In genomic region chr1:182842265-182842664, GRCh38 we compare ENCODE assay signal across 10 cellular contexts. TPM values are rescaled to one million over a fixed set of nuclear protein-coding genes. Genes with fewer than 3 reads are reported as not detected.
DNase-seq lines count a peak whose midpoint lies in the region; ATAC-seq, FAIRE-seq and TF ChIP-seq lines count a peak whose summit lies in the region.
"Had no signal": no experiment of that assay in that cellular context is flagged by ENCODE, and none has a peak within 500 bp of the region (broad histone marks: within the 10 kb centered on the region; RNA-seq: fewer than 3 reads in every experiment).

No MANE protein-coding gene starts in this region.

- H4K20me1 ChIP-seq in hepatocyte (ENCODE audit: insufficient read depth, poor library complexity, severe bottlenecking) = peaks cover 78% of the 10 kb centered on the region

- no peaks in the 10 kb centered on the region for H3K27me3 ChIP-seq in hepatocyte

- ATAC-seq in A549 = no peak
- ATAC-seq in activated B cell treated with CpG ODN at 0.5 μM for 24 hours (ENCODE audit: low read depth) = no peak
- ATAC-seq in GM21526 (IDR thresholded peaks at IDR 0.05; ENCODE audit: low FRiP score, unreplicated experiment) = no peak
- ATAC-seq: sciatic nerve had no signal

- no peak for TF ChIP-seq RAD21 in A549 (conservative IDR thresholded peaks at IDR 0.05 in 1 of 2, IDR thresholded peaks at IDR 0.05 in 1 of 2)

- no peaks in the 10 kb centered on the region for H3K9me2 ChIP-seq in hepatocyte (replicated peaks; ENCODE audit: insufficient read depth)

- H3K27ac ChIP-seq in A549 = no peak overlapping the region
- H3K27ac ChIP-seq in hepatocyte = peak overlapping the region; percentile 2

- no peak for TF ChIP-seq EP300 in A549 (IDR thresholded peaks at IDR 0.05)

- H3K9me3 ChIP-seq in A549 = no peaks in the 10 kb centered on the region
- no peaks in the 10 kb centered on the region for H3K9me3 ChIP-seq in hepatocyte (ENCODE audit: low read depth)

- intact Hi-C loops in activated B cell treated with CpG ODN at 0.5 μM for 24 hours (cut with micrococcal nuclease) = loop anchor here (5.0 kb wide), 1 partner anchor 35 kb away; no protein-coding TSS in a partner anchor

- DNase-seq in A549 (ENCODE audit: low read depth in 1 of 2, low spot score in 1 of 2) = no peak
- no peak for DNase-seq in activated B cell treated with CpG ODN at 0.5 μM for 24 hours
- no peak for DNase-seq in hepatocyte (ENCODE audit: low spot score)
- DNase-seq in NCI-H2107 (lab: John Stamatoyannopoulos, UW) = no peak
- DNase-seq in erythroblast (lab: John Stamatoyannopoulos, UW) = no peak
- DNase-seq in HT-29 (ENCODE audit: low spot score) = no peak
- DNase-seq: activated CD4-positive, CD25-positive, alpha-beta regulatory T cell treated with anti-CD3 and anti-CD28 coated beads, Interleukin-2, amount 50 U/mL, for 72 hours had no signal

- TF ChIP-seq POLR2A in A549 (IDR thresholded peaks at IDR 0.05; ENCODE audit: low read length) (no peak), erythroblast (IDR thresholded peaks at IDR 0.05; ENCODE audit: low read length) (no peak)

- no peaks in the 10 kb centered on the region for H3K27me3 Mint-ChIP-seq in activated B cell treated with CpG ODN at 0.5 μM for 24 hours

- H3K79me2 ChIP-seq in hepatocyte = peaks cover 77% of the 10 kb centered on the region

- H2AFZ ChIP-seq in hepatocyte = no peak overlapping the region

- TF ChIP-seq CTCF in A549 (IDR thresholded peaks at IDR 0.05) = no peak
- no peak for TF ChIP-seq CTCF in activated B cell treated with CpG ODN at 0.5 μM for 24 hours (IDR thresholded peaks at IDR 0.05)
- TF ChIP-seq CTCF in hepatocyte (IDR thresholded peaks at IDR 0.05; ENCODE audit: poor library complexity) = no peak

- H3K4me1 ChIP-seq in A549 (peaks cover 30% of the 10 kb centered on the region; the same call in 2 of the 3 replicates), hepatocyte (ENCODE audit: insufficient read depth) (peaks cover 17% of the 10 kb centered on the region)

- H3K36me3 ChIP-seq in hepatocyte (replicated peaks; ENCODE audit: insufficient read depth, low read depth) = no peaks in the 10 kb centered on the region

- POLR2A ChIA-PET in A549 (lab: Yijun Ruan, JAX) (no interaction called here), activated B cell treated with CpG ODN at 0.5 μM for 24 hours (lab: Charles Lee) (no interaction called here)

- peaks cover 51% of the 10 kb centered on the region for H3K4me1 Mint-ChIP-seq in activated B cell treated with CpG ODN at 0.5 μM for 24 hours

- H3K4me3 ChIP-seq in A549 = peak overlapping the region; percentile 85; the same call in 1 of the 3 replicates
- H3K4me3 ChIP-seq in GM08714 (ENCODE audit: low read length) = peak overlapping the region; percentile 76; the same call in 1 of the 2 replicates
- no peak overlapping the region for H3K4me3 ChIP-seq in hepatocyte

- peak overlapping the region; percentile 46 for H3K27ac Mint-ChIP-seq in activated B cell treated with CpG ODN at 0.5 μM for 24 hours

- 52% methylated on average over 4 of the region's 4 CpGs for WGBS in A549 (ENCODE audit: missing lambda C conversion rate)
- WGBS in hepatocyte (ENCODE audit: low lambda C conversion rate, missing lambda C conversion rate) = 44% methylated on average over 4 of the region's 4 CpGs

- CTCF ChIA-PET in A549 (lab: Yijun Ruan, JAX) (no interaction called here), activated B cell treated with CpG ODN at 0.5 μM for 24 hours (lab: Charles Lee) (no interaction called here)

- H3K4me2 ChIP-seq in A549 = peak overlapping the region; percentile 68
- peak overlapping the region; percentile 90 for H3K4me2 ChIP-seq in hepatocyte

- no peaks in the 10 kb centered on the region for H3K9me3 Mint-ChIP-seq in activated B cell treated with CpG ODN at 0.5 μM for 24 hours

- peaks cover 66% of the 10 kb centered on the region for H3K36me3 Mint-ChIP-seq in activated B cell treated with CpG ODN at 0.5 μM for 24 hours (ENCODE audit: low read depth)

- FAIRE-seq in A549 (lab: Jason Lieb, UNC) = no peak

- H3K4me3 Mint-ChIP-seq in activated B cell treated with CpG ODN at 0.5 μM for 24 hours = peak overlapping the region; percentile 28

TF ChIP-seq in A549, 52 proteins besides CTCF, POLR2A, EP300 and RAD21:
- no peak for TF ChIP-seq CEBPB (IDR thresholded peaks at IDR 0.05)
- no peak for TF ChIP-seq USF2 (IDR thresholded peaks at IDR 0.05)
- TF ChIP-seq RCOR1 (IDR thresholded peaks at IDR 0.05; ENCODE audit: low read depth, low read length) = no peak
- no peak for TF ChIP-seq HOXB13 (CRISPR knock-in tag; IDR thresholded peaks at IDR 0.05; ENCODE audit: low read depth)
- TF ChIP-seq NPAS2 (CRISPR knock-in tag; IDR thresholded peaks at IDR 0.05; ENCODE audit: borderline replicate concordance) = no peak
- no peak for TF ChIP-seq ELK1 (IDR thresholded peaks at IDR 0.05; ENCODE audit: low read depth, low read length)
- no peak for TF ChIP-seq KDM5A (IDR thresholded peaks at IDR 0.05)
- TF ChIP-seq ZFP36 (IDR thresholded peaks at IDR 0.05; ENCODE audit: borderline replicate concordance, partially characterized antibody) = no peak
- no peak for TF ChIP-seq PHF8 (IDR thresholded peaks at IDR 0.05; ENCODE audit: borderline replicate concordance, low read depth)
- no peak for TF ChIP-seq ESRRA (IDR thresholded peaks at IDR 0.05; ENCODE audit: borderline replicate concordance, low read length)
- TF ChIP-seq CHD4 (IDR thresholded peaks at IDR 0.05; ENCODE audit: borderline replicate concordance) = no peak
- TF ChIP-seq ATOH8 (CRISPR knock-in tag; IDR thresholded peaks at IDR 0.05; ENCODE audit: low read depth) = no peak
- no peak for TF ChIP-seq RNF2 (IDR thresholded peaks at IDR 0.05; ENCODE audit: borderline replicate concordance, low read depth)
- no peak for TF ChIP-seq BCL3 (IDR thresholded peaks at IDR 0.05)
- TF ChIP-seq TP53 (CRISPR knock-in tag; IDR thresholded peaks at IDR 0.05) = no peak
- TF ChIP-seq CBX8 (IDR thresholded peaks at IDR 0.05) = no peak

RNA-seq across cellular contexts. Expression of gene DHX9, which starts 3.1 kb away (rescaled TPM):
- polyA plus RNA-seq in A549 (2011; rRNA removed) (222 and 247 TPM in 2 replicates), A549 (2017; fragmentation: RNase III; extraction: RNeasy Plus Mini Kit Qiagen cat#74134 plus additional on column Dnase treatment) (194 to 206 TPM (median 205 TPM) in 3 replicates), hepatocyte (66.3 and 70.7 TPM in 2 replicates)
- 145 and 149 TPM in 2 replicates for polyA plus RNA-seq in A549 (2012; cell fraction: cytosol; rRNA removed)
- polyA plus RNA-seq in A549 (2012; cell fraction: nucleus; rRNA removed) = 150 and 289 TPM in 2 replicates
- polyA minus RNA-seq in A549 (2011; rRNA and poly(A)+ RNA removed) = 173 and 213 TPM in 2 replicates
- total RNA-seq in activated B cell treated with CpG ODN at 0.5 μM for 24 hours (265 and 266 TPM in 2 replicates), hepatocyte (114 and 132 TPM in 2 replicates)
- 115 and 131 TPM in 2 replicates for total RNA-seq in HT-29 (2014; rRNA removed; shearing (Covaris generic))

RNA-seq across cellular contexts. Expression of gene NPL, which starts 52.7 kb away (rescaled TPM):
- polyA plus RNA-seq in A549 (2011; rRNA removed) = 1.0 and 1.3 TPM in 2 replicates
- polyA plus RNA-seq in A549 (2012; cell fraction: cytosol; rRNA removed) = 0.12 and 0.22 TPM in 2 replicates
- 0.12 and 0.42 TPM in 2 replicates for polyA plus RNA-seq in A549 (2012; cell fraction: nucleus; rRNA removed)
- 0.66 to 0.80 TPM (median 0.70 TPM) in 3 replicates for polyA plus RNA-seq in A549 (2017; fragmentation: RNase III; extraction: RNeasy Plus Mini Kit Qiagen cat#74134 plus additional on column Dnase treatment)
- 0.25 and 0.78 TPM in 2 replicates for polyA minus RNA-seq in A549 (2011; rRNA and poly(A)+ RNA removed)
- 1.9 and 2.9 TPM in 2 replicates for total RNA-seq in activated B cell treated with CpG ODN at 0.5 μM for 24 hours
- 6.4 and 10.2 TPM in 2 replicates for total RNA-seq in hepatocyte
- 6.1 and 7.1 TPM in 2 replicates for polyA plus RNA-seq in hepatocyte
- 0.86 and 3.0 TPM in 2 replicates for total RNA-seq in HT-29 (2014; rRNA removed; shearing (Covaris generic))
